ENCODE assay signal across 1 cellular context in genomic region chr12:6626654-6627283, GRCh38.
TF ChIP-seq lines count a peak whose summit lies in the region.

No MANE protein-coding gene starts in this region.

TF ChIP-seq in K562, 482 proteins besides CTCF, POLR2A, EP300 and RAD21 (continued from another document and continues in another):
- no peak for TF ChIP-seq HBP1 (CRISPR knock-in tag; IDR thresholded peaks at IDR 0.05)
- no peak for TF ChIP-seq RUNX1 (IDR thresholded peaks at IDR 0.05; ENCODE audit: low read depth)
- peak in 2 of 3 experiments; percentile 42 to 61; a peak in 2 of 6 replicates for TF ChIP-seq ZBTB11 (CRISPR knock-in tag; IDR thresholded peaks at IDR 0.05)
- no peak for TF ChIP-seq NFIX (CRISPR knock-in tag; IDR thresholded peaks at IDR 0.05; ENCODE audit: low read depth)
- TF ChIP-seq ZNF134 (CRISPR knock-in tag; conservative IDR thresholded peaks at IDR 0.05) = no peak
- no peak for TF ChIP-seq CEBPZ (IDR thresholded peaks at IDR 0.05; ENCODE audit: borderline replicate concordance, low read depth, low read length)
- TF ChIP-seq ZNF239 (CRISPR knock-in tag; IDR thresholded peaks at IDR 0.05) = no peak
- no peak for TF ChIP-seq ILF3 (IDR thresholded peaks at IDR 0.05; ENCODE audit: borderline replicate concordance)
- no peak for TF ChIP-seq FUS (optimal IDR thresholded peaks at IDR 0.05; ENCODE audit: low read depth, low read length)
- no peak for TF ChIP-seq ZNF778 (CRISPR knock-in tag; IDR thresholded peaks at IDR 0.05)
- no peak for TF ChIP-seq MLLT1 (IDR thresholded peaks at IDR 0.05)
- TF ChIP-seq PHB2 (IDR thresholded peaks at IDR 0.05; ENCODE audit: low read depth) = no peak
- TF ChIP-seq NR2C1 (IDR thresholded peaks at IDR 0.05) = no peak
- TF ChIP-seq NR2C1 (tag; IDR thresholded peaks at IDR 0.05) = no peak
- TF ChIP-seq BRF1 (IDR thresholded peaks at IDR 0.05; ENCODE audit: borderline replicate concordance, extremely low read depth, insufficient read length) = no peak
- no peak for TF ChIP-seq MGA (IDR thresholded peaks at IDR 0.05)
- TF ChIP-seq TSC22D4 (tag; IDR thresholded peaks at IDR 0.05) = no peak
- no peak for TF ChIP-seq ZNF707 (CRISPR knock-in tag; conservative IDR thresholded peaks at IDR 0.05)
- no peak for TF ChIP-seq KDM4B (IDR thresholded peaks at IDR 0.05; ENCODE audit: borderline replicate concordance in 2 of 2, low read depth in 1 of 2)
- TF ChIP-seq NEUROD1 (IDR thresholded peaks at IDR 0.05; ENCODE audit: borderline replicate concordance, low read depth, low read length, partially characterized antibody) = peak; percentile 26
- TF ChIP-seq ESRRB (CRISPR knock-in tag; IDR thresholded peaks at IDR 0.05; ENCODE audit: borderline replicate concordance) = no peak
- TF ChIP-seq HDGF (IDR thresholded peaks at IDR 0.05) = no peak
- no peak for TF ChIP-seq ZHX1 (conservative IDR thresholded peaks at IDR 0.05; ENCODE audit: low read length)
- no peak for TF ChIP-seq MBD1 (CRISPR knock-in tag; IDR thresholded peaks at IDR 0.05)
- TF ChIP-seq HNRNPLL (IDR thresholded peaks at IDR 0.05; ENCODE audit: low read depth, low read length, poor library complexity, severe bottlenecking) = peak; percentile 64
- TF ChIP-seq CHD1 (IDR thresholded peaks at IDR 0.05; ENCODE audit: low read length) = no peak
- no peak for TF ChIP-seq ZNF224 (CRISPR knock-in tag; IDR thresholded peaks at IDR 0.05)
- no peak for TF ChIP-seq TBP (optimal IDR thresholded peaks at IDR 0.05; ENCODE audit: low read depth, low read length)
- peak; percentile 56 for TF ChIP-seq NCOR1 (IDR thresholded peaks at IDR 0.05)
- no peak for TF ChIP-seq NFATC3 (IDR thresholded peaks at IDR 0.05)
- TF ChIP-seq ZNF445 (CRISPR knock-in tag; IDR thresholded peaks at IDR 0.05; ENCODE audit: low read depth) = no peak
